24 cellular contexts compared by ENCODE assay signal in genomic region chr2:75833386-75833785, GRCh38.
"Had no signal": no experiment of that assay in that cellular context is flagged by ENCODE, and none has a peak within 500 bp of the region (broad histone marks: within the 10 kb centered on the region; RNA-seq: fewer than 3 reads in every experiment).

No MANE protein-coding gene starts in this region.

- H3K4me3 ChIP-seq: heart left ventricle, left ventricle myocardium inferior, lung, mucosa of descending colon, right lobe of liver, thoracic aorta had no signal

- DNase-seq: activated CD4-positive, alpha-beta T cell treated with anti-CD3 and anti-CD28 coated beads for 48 hours; activated CD4-positive, alpha-beta T cell treated with anti-CD3 and anti-CD28 coated beads, Interleukin-2, amount 50 U/mL, for 48 hours; activated CD8-positive, alpha-beta memory T cell treated with anti-CD3 and anti-CD28 coated beads for 24 hours; activated effector memory CD4-positive, alpha-beta T cell treated with Interleukin-2 at 50 U/mL for 16 hours; activated naive CD4-positive, alpha-beta T cell treated with Interleukin-2 at 50 U/mL for 16 hours; anterior cingulate cortex; brain microvascular endothelial cell; central memory CD4-positive, alpha-beta T cell; endodermal cell; heart left ventricle; hypothalamus; immature natural killer cell; kidney glomerular epithelial cell; left ventricle myocardium inferior; mucosa of descending colon; right lobe of liver; stimulated activated CD4-positive, alpha-beta T cell treated with anti-CD3 and anti-CD28 coated beads, Interleukin-12 subunit alpha, Interleukin-12 subunit beta, amount 100 ng/mL, for 4 hours; stimulated activated CD4-positive, alpha-beta T cell treated with anti-CD3 and anti-CD28 coated beads, Interleukin-4, amount 100 ng/mL, for 1 hour; trophoblast cell had no signal

- ATAC-seq: activated CD4-positive, CD25-positive, alpha-beta regulatory T cell treated with anti-CD3 and anti-CD28 coated beads, Interleukin-2, amount 50 U/mL, for 24 hours; heart left ventricle; mucosa of descending colon; natural killer cell treated with Interleukin-12 subunit alpha and Interleukin-12 subunit beta and Interleukin-15 and Interleukin-18, amount 100 ng/mL, for 72 hours; right lobe of liver; stimulated activated effector memory CD8-positive, alpha-beta T cell treated with anti-CD3 and anti-CD28 coated beads, Interleukin-12 subunit alpha, Interleukin-12 subunit beta, amount 100 ng/mL, for 72 hours had no signal
